In genomic region chr15:43791993-43792760, GRCh38 we compare ENCODE assay signal across 8 cellular contexts. TPM values are rescaled to one million over a fixed set of nuclear protein-coding genes. Genes with fewer than 3 reads are reported as not detected.
DNase-seq lines count a peak whose midpoint lies in the region; ATAC-seq lines count a peak whose summit lies in the region.

TSS of gene SERF2 (plus strand) at chr15:43792320. CDS start at chr15:43792377, 57 bp downstream.

- H3K4me1 ChIP-seq in BLaER1, result peaks cover 35% of the 10 kb centered on the region

- peaks cover 47% of the 10 kb centered on the region for H4K20me1 ChIP-seq in BLaER1

- H3K27ac ChIP-seq in BLaER1, result peak within 1 kb of the TSS; percentile 95

- peak within 1 kb of the TSS; percentile 98 for H3K9ac ChIP-seq in BLaER1

- H3K36me3 ChIP-seq in BLaER1, result peaks cover 42% of the 10 kb centered on the region

- peak within 1 kb of the TSS; percentile 99 for H3K4me3 ChIP-seq in BLaER1

- peak within 1 kb of the TSS; percentile 94 for H3K4me2 ChIP-seq in BLaER1

- H3K9me3 ChIP-seq in BLaER1, result no peaks in the 10 kb centered on the region

- peak; percentile 83 for ATAC-seq in GM19328 (IDR thresholded peaks at IDR 0.05; ENCODE audit: unreplicated experiment)
- peak; percentile 83 for ATAC-seq in HG03520 (IDR thresholded peaks at IDR 0.05; ENCODE audit: unreplicated experiment)
- ATAC-seq in left lobe of liver, result peak; percentile 92

- no peaks in the 10 kb centered on the region for H3K27me3 ChIP-seq in BLaER1

- peak; percentile 98 for DNase-seq in NCI-H748 (lab: John Stamatoyannopoulos, UW; ENCODE audit: unreplicated experiment)
- DNase-seq in activated CD4-positive, alpha-beta T cell treated with anti-CD3 and anti-CD28 coated beads, Interleukin-2, amount 50 U/mL, for 1 hour, result peak; percentile 99
- DNase-seq in dedifferentiated amniotic fluid mesenchymal stem cell (ENCODE audit: extremely low spot score), result peak; percentile 99
- peak; percentile 100 for DNase-seq in left lobe of liver (ENCODE audit: low spot score)
- peak; percentile 100 for DNase-seq in stimulated activated CD4-positive, alpha-beta T cell treated with anti-CD3 and anti-CD28 coated beads, Interleukin-2, amount 100 ng/mL, for 4 hours (ENCODE audit: low read depth)

RNA-seq across cellular contexts. Expression of gene SERF2, which starts in this region (rescaled TPM):
- 515 TPM for total RNA-seq in left lobe of liver

Comparison
In these comparisons a context has a peak if more than half of its experiments do, and no peak if none do; other contexts are left out.
1. Peak in every context shown above with its lines: DNase-seq, ATAC-seq, H3K4me3 ChIP-seq and H3K27ac ChIP-seq.